In genomic region chr16:53285236-53285635, GRCh38 we compare ENCODE assay signal across 7 cellular contexts.
"Had no signal": no experiment of that assay in that cellular context is flagged by ENCODE, and none has a peak within 500 bp of the region (broad histone marks: within the 10 kb centered on the region; RNA-seq: fewer than 3 reads in every experiment).

No MANE protein-coding gene starts in this region.

- H3K4me2 ChIP-seq: GM23338 had no signal

- DNase-seq: H7, Kasumi-1, KG1 had no signal

- H2AFZ ChIP-seq: GM23338 had no signal

- H3K9me3 ChIP-seq: HAP-1 had no signal

- ATAC-seq: GM23338 had no signal

- H3K4me3 ChIP-seq: GM23338, HAP-1 had no signal

- FAIRE-seq: H1 had no signal

- H3K4me1 ChIP-seq: HAP-1 had no signal

- H3K27ac ChIP-seq: HL-60 had no signal
